ENCODE assay signal across 8 cellular contexts in the genomic region with DNA sequence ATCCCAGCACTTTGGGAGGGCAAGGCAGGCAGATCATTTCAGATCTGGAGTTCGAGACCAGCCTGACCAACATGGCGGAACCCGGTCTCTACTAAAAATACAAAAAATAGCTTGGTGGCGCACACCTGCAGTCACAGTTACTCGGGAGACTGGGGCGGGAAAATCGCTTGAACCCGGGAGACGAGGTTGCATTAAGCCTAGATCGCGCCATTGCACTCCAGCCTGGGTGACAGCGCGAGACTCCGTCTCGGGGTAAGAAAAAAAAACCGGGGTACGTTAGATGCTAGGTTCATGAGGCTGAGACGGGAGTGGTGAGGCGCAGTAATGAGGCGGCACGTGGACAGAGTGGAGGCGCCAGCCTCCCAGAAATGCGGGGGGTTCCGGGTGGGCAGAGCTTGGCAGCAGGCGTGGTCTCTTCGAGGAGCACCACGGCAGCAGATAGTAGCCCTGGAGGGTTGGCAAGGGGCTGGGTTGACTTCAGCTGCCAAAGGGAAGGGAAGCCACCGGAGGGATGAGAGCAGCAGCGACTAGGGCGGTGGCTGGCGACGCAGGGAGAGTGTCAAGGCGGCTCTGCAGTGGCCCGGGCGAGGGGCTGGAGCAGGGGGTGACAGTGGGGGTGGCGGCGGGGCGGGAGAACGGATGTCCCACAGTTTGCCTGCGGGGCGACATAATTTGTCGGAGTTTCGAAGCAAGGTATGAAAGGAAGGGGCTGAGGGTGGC.
DNase-seq lines count a peak whose midpoint lies in the region; ATAC-seq and TF ChIP-seq lines count a peak whose summit lies in the region.

No MANE protein-coding gene starts in this region.

- no peaks in the 10 kb centered on the region for H3K9me3 ChIP-seq in mucosa of stomach (ENCODE audit: control insufficient read depth, low read length)

- peaks cover 27% of the 10 kb centered on the region for H3K4me1 Mint-ChIP-seq in central memory CD8-positive, alpha-beta T cell

- ATAC-seq in central memory CD8-positive, alpha-beta T cell (replicated peaks; ENCODE audit: extremely low read depth, poor library complexity, severe bottlenecking): no peak
- no peak for ATAC-seq in GM18873 (IDR thresholded peaks at IDR 0.05; ENCODE audit: low FRiP score, unreplicated experiment)
- no peak for ATAC-seq in HG02798 (IDR thresholded peaks at IDR 0.05; ENCODE audit: poor library complexity, unreplicated experiment)
- no peak for ATAC-seq in GM21423 (IDR thresholded peaks at IDR 0.05; ENCODE audit: unreplicated experiment)
- no peak for ATAC-seq in activated CD4-positive, CD25-positive, alpha-beta regulatory T cell treated with anti-CD3 and anti-CD28 coated beads, Interleukin-2, amount 50 U/mL, for 24 hours

- H3K36me3 Mint-ChIP-seq in central memory CD8-positive, alpha-beta T cell (ENCODE audit: insufficient read depth): peaks cover 47% of the 10 kb centered on the region

- DNase-seq in AG09309 (ENCODE audit: low read depth): no peak
- peak; percentile 23 for DNase-seq in KBM-7
- DNase-seq in central memory CD8-positive, alpha-beta T cell (ENCODE audit: low spot score in 2 of 2): no peak

- peak overlapping the region; percentile 91 for H3K9ac ChIP-seq in mucosa of stomach (ENCODE audit: low read length)

- H3K4me1 ChIP-seq in mucosa of stomach (ENCODE audit: control insufficient read depth, insufficient read depth, low read length): peaks cover 16% of the 10 kb centered on the region

- H3K9me3 Mint-ChIP-seq in central memory CD8-positive, alpha-beta T cell: no peaks in the 10 kb centered on the region

- H3K27me3 ChIP-seq in mucosa of stomach (ENCODE audit: control insufficient read depth, insufficient read depth, low read length): no peaks in the 10 kb centered on the region

- H3K27ac Mint-ChIP-seq in central memory CD8-positive, alpha-beta T cell (ENCODE audit: low read depth): peak overlapping the region; percentile 92

- H3K36me3 ChIP-seq in mucosa of stomach (ENCODE audit: control insufficient read depth, insufficient read depth, low read length): peaks cover 7% of the 10 kb centered on the region

- peak overlapping the region; percentile 87 for H3K4me3 ChIP-seq in AG09309 (ENCODE audit: control insufficient read depth, low read depth, low read length)
- peak overlapping the region; percentile 97 for H3K4me3 ChIP-seq in mucosa of stomach (ENCODE audit: low read length)

- peak overlapping the region; percentile 90 for H3K4me3 Mint-ChIP-seq in central memory CD8-positive, alpha-beta T cell

- no peak for TF ChIP-seq CTCF in AG09309 (IDR thresholded peaks at IDR 0.05; ENCODE audit: control insufficient read depth, insufficient read depth, low read depth, low read length, missing control alignments)

- in situ Hi-C loops in KBM-7 (cut with MboI; ENCODE audit: low pct_unique_long_range_greater_than_20kb, low sequenced_read_pairs): no loop called here

- no peaks in the 10 kb centered on the region for H3K27me3 Mint-ChIP-seq in central memory CD8-positive, alpha-beta T cell
